In genomic region chr1:7070389-7071029, GRCh38 we compare ENCODE assay signal across 8 cellular contexts.
DNase-seq lines count a peak whose midpoint lies in the region; ATAC-seq lines count a peak whose summit lies in the region.

No MANE protein-coding gene starts in this region.

- intact Hi-C loops in activated CD4-positive, alpha-beta memory T cell treated with anti-CD3 and anti-CD28 coated beads for 36 hours (cut with micrococcal nuclease): loop anchor here (5.0 kb wide), 1 partner anchor 278 kb away; no protein-coding TSS in a partner anchor

- H3K9me3 Mint-ChIP-seq in activated CD4-positive, alpha-beta memory T cell treated with anti-CD3 and anti-CD28 coated beads for 36 hours: no peaks in the 10 kb centered on the region
- peaks cover 1% of the 10 kb centered on the region for H3K9me3 Mint-ChIP-seq in memory B cell

- CTCF ChIA-PET in activated CD4-positive, alpha-beta memory T cell treated with anti-CD3 and anti-CD28 coated beads for 36 hours (lab: Charles Lee): interaction anchor here (0.5 to 4.2 kb wide), 27 partner anchors 9 to 634 kb away, joined by 3 to 52 read pairs (median 4); no protein-coding TSS in a partner anchor

- no peak overlapping the region for H3K4me3 Mint-ChIP-seq in activated CD4-positive, alpha-beta memory T cell treated with anti-CD3 and anti-CD28 coated beads for 36 hours
- peak overlapping the region; percentile 35 for H3K4me3 Mint-ChIP-seq in memory B cell

- H3K27ac Mint-ChIP-seq in activated CD4-positive, alpha-beta memory T cell treated with anti-CD3 and anti-CD28 coated beads for 36 hours: no peak overlapping the region
- H3K27ac Mint-ChIP-seq in memory B cell: no peak overlapping the region

- POLR2A ChIA-PET in activated CD4-positive, alpha-beta memory T cell treated with anti-CD3 and anti-CD28 coated beads for 36 hours (lab: Charles Lee): no interaction called here

- H3K4me1 Mint-ChIP-seq in activated CD4-positive, alpha-beta memory T cell treated with anti-CD3 and anti-CD28 coated beads for 36 hours (ENCODE audit: low read depth): no peaks in the 10 kb centered on the region
- H3K4me1 Mint-ChIP-seq in memory B cell: peaks cover 2% of the 10 kb centered on the region

- H3K27me3 Mint-ChIP-seq in activated CD4-positive, alpha-beta memory T cell treated with anti-CD3 and anti-CD28 coated beads for 36 hours: peaks cover 16% of the 10 kb centered on the region
- H3K27me3 Mint-ChIP-seq in memory B cell: peaks cover 19% of the 10 kb centered on the region

- H3K36me3 Mint-ChIP-seq in activated CD4-positive, alpha-beta memory T cell treated with anti-CD3 and anti-CD28 coated beads for 36 hours: no peaks in the 10 kb centered on the region
- no peaks in the 10 kb centered on the region for H3K36me3 Mint-ChIP-seq in memory B cell

- peak; percentile 53 for ATAC-seq in memory B cell (ENCODE audit: low read depth)
- no peak for ATAC-seq in GM21576 (IDR thresholded peaks at IDR 0.05; ENCODE audit: unreplicated experiment)

- DNase-seq in AG08396 (ENCODE audit: low spot score) (peak; percentile 85), GM19238 (ENCODE audit: insufficient read length, low spot score) (peak; percentile 64), NCI-H446 treated with DMSO at 0.1 percent for 48 hours (lab: John Stamatoyannopoulos, UW) (peak; percentile 5), memory B cell (ENCODE audit: low spot score in 2 of 2) (peak; percentile 36 to 53)
- DNase-seq in activated CD4-positive, alpha-beta memory T cell treated with anti-CD3 and anti-CD28 coated beads for 36 hours: peak; percentile 63
- DNase-seq in effector CD8-positive, alpha-beta T cell (lab: John Stamatoyannopoulos, UW): peak; percentile 21
- peak; percentile 15 for DNase-seq in stimulated activated CD8-positive, alpha-beta memory T cell treated with anti-CD3 and anti-CD28 coated beads, Interleukin-15, amount 100 ng/mL, for 1 hour (ENCODE audit: low read depth)

Comparison
In these comparisons a context has a peak if more than half of its experiments do, and no peak if none do; other contexts are left out.
1. DNase-seq: peak in every context shown above with its lines; median percentile 85 in AG08396; 64 in GM19238; 63 in activated CD4-positive, alpha-beta memory T cell treated with anti-CD3 and anti-CD28 coated beads for 36 hours; 44 in memory B cell; 21 in effector CD8-positive, alpha-beta T cell; 15 in stimulated activated CD8-positive, alpha-beta memory T cell treated with anti-CD3 and anti-CD28 coated beads, Interleukin-15, amount 100 ng/mL, for 1 hour; 5 in NCI-H446 treated with DMSO at 0.1 percent for 48 hours.